12 cellular contexts compared by ENCODE assay signal in genomic region chr13:49356224-49356623, GRCh38.
DNase-seq lines count a peak whose midpoint lies in the region; ATAC-seq and TF ChIP-seq lines count a peak whose summit lies in the region.
"Had no signal": no experiment of that assay in that cellular context is flagged by ENCODE, and none has a peak within 500 bp of the region (broad histone marks: within the 10 kb centered on the region; RNA-seq: fewer than 3 reads in every experiment).

No MANE protein-coding gene starts in this region.

- TF ChIP-seq EP300 in stomach (IDR thresholded peaks at IDR 0.05): no peak

- peaks cover 0 to 14% (median 4%) of the 10 kb centered on the region in 11 donors for H3K9me3 ChIP-seq in heart right ventricle
- H3K9me3 ChIP-seq in stomach: peaks cover 0 to 7% (median 3%) of the 10 kb centered on the region in 4 donors
- peaks cover 0 to 8% (median 3%) of the 10 kb centered on the region in 8 donors for H3K9me3 ChIP-seq in spleen

- H3K27me3 ChIP-seq in heart right ventricle: no peaks in the 10 kb centered on the region
- H3K27me3 ChIP-seq in stomach: no peaks in the 10 kb centered on the region
- no peaks in the 10 kb centered on the region for H3K27me3 ChIP-seq in spleen (replicated peaks in 1 of 7)

- TF ChIP-seq POLR2A in stomach (IDR thresholded peaks at IDR 0.05): no peak
- no peak for TF ChIP-seq POLR2A in spleen (IDR thresholded peaks at IDR 0.05)

- H3K36me3 ChIP-seq in heart right ventricle: peaks cover 0 to 43% (median 0%) of the 10 kb centered on the region in 9 donors
- H3K36me3 ChIP-seq in stomach: peaks cover 0 to 47% (median 22%) of the 10 kb centered on the region in 4 donors
- H3K36me3 ChIP-seq in spleen: peaks cover 0 to 18% (median 0%) of the 10 kb centered on the region in 6 donors

- intact Hi-C loops in heart right ventricle (cut with DNase I): no loop called here
- intact Hi-C loops in stomach (cut with DNase I; ENCODE audit: low total_unique reads): no loop called here
- intact Hi-C loops in spleen (cut with DNase I; ENCODE audit: low total_unique reads): no loop called here

- TF ChIP-seq CTCF in astrocyte of the cerebellum (IDR thresholded peaks at IDR 0.05; ENCODE audit: low read depth, low read length, missing control alignments) (no peak), heart right ventricle (IDR thresholded peaks at IDR 0.05) (no peak), stomach (IDR thresholded peaks at IDR 0.05) (no peak), spleen (IDR thresholded peaks at IDR 0.05 in 8 of 11, conservative IDR thresholded peaks at IDR 0.05 in 3 of 11) (no peak)

- H3K27ac ChIP-seq in heart right ventricle: peak overlapping the region in 7 of 10 donors; percentile 4 to 71 (median 53)
- H3K27ac ChIP-seq in stomach: peak overlapping the region in 4 of 5 donors; percentile 46 to 78 (median 64)
- H3K27ac ChIP-seq in spleen: no peak overlapping the region

- H3K4me3 ChIP-seq in astrocyte of the cerebellum (ENCODE audit: low read depth, low read length) (no peak overlapping the region), heart right ventricle (no peak overlapping the region), stomach (no peak overlapping the region), spleen (no peak overlapping the region)

- in situ Hi-C loops in astrocyte of the cerebellum (cut with HindIII; ENCODE audit: low sequenced_read_pairs): no loop called here

- DNase-seq in GM04504 (ENCODE audit: low read depth): peak; percentile 81
- peak; percentile 84 for DNase-seq in astrocyte of the cerebellum (ENCODE audit: low read depth)
- DNase-seq in heart right ventricle: no peak
- no peak for DNase-seq in stomach
- DNase-seq in UCSD-AML1 (lab: John Stamatoyannopoulos, UW; ENCODE audit: unreplicated experiment): no peak
- no peak for DNase-seq in iPS-NIHi7 (ENCODE audit: extremely low spot score)
- DNase-seq in spleen: no peak
- DNase-seq: activated naive CD4-positive, alpha-beta T cell treated with anti-CD3 and anti-CD28 coated beads, Interleukin-2, amount 10 ng/mL, durations not matched to agents 7 days and 5 days; glutamatergic neuron; H7; substantia nigra had no signal

- H3K4me1 ChIP-seq in heart right ventricle (peaks cover 0 to 9% (median 4%) of the 10 kb centered on the region in 9 donors), stomach (peaks cover 0 to 17% (median 7%) of the 10 kb centered on the region in 4 donors), spleen (no peaks in the 10 kb centered on the region)

- ATAC-seq in heart right ventricle: peak in 7 of 8 donors; percentile 55 to 95 (median 88)
- no peak for ATAC-seq in activated CD4-positive, CD25-positive, alpha-beta regulatory T cell treated with anti-CD3 and anti-CD28 coated beads, Interleukin-2, amount 50 U/mL, for 24 hours

Comparison
In these comparisons a context has a peak if more than half of its experiments do, and no peak if none do; other contexts are left out.
1. DNase-seq: peak in GM04504 (single experiment) and astrocyte of the cerebellum (single experiment); none in heart right ventricle (0 of 2), stomach (single experiment), UCSD-AML1 (single experiment), iPS-NIHi7 (single experiment) and spleen (single experiment).
2. ATAC-seq: peak in heart right ventricle (7 of 8); none in activated CD4-positive, CD25-positive, alpha-beta regulatory T cell treated with anti-CD3 and anti-CD28 coated beads, Interleukin-2, amount 50 U/mL, for 24 hours (0 of 2).
3. H3K27ac ChIP-seq: peak in heart right ventricle (7 of 10) and stomach (4 of 5); none in spleen (0 of 8).